12 cellular contexts compared by ENCODE assay signal in genomic region chr12:124352839-124353238, GRCh38. TPM values are rescaled to one million over a fixed set of nuclear protein-coding genes. Genes with fewer than 3 reads are reported as not detected.
DNase-seq lines count a peak whose midpoint lies in the region; ATAC-seq and TF ChIP-seq lines count a peak whose summit lies in the region.
"Had no signal": no experiment of that assay in that cellular context is flagged by ENCODE, and none has a peak within 500 bp of the region (broad histone marks: within the 10 kb centered on the region; RNA-seq: fewer than 3 reads in every experiment).

No MANE protein-coding gene starts in this region.

- no peak overlapping the region for H3K4me3 ChIP-seq in OCI-LY1 (ENCODE audit: low read depth, low read length, poor library complexity, severe bottlenecking)
- no peak overlapping the region for H3K4me3 ChIP-seq in psoas muscle
- H3K4me3 ChIP-seq: ovary had no signal

- peak overlapping the region; percentile 45 for H3K27ac ChIP-seq in OCI-LY1 (ENCODE audit: low read depth, low read length, poor library complexity, severe bottlenecking)
- peak overlapping the region; percentile 16 for H3K27ac ChIP-seq in psoas muscle
- H3K27ac ChIP-seq: ovary had no signal

- TF ChIP-seq CTCF in OCI-LY1 (IDR thresholded peaks at IDR 0.05; ENCODE audit: low read length) (no peak), psoas muscle (IDR thresholded peaks at IDR 0.05) (no peak)

- H3K9me3 ChIP-seq in OCI-LY1 (ENCODE audit: low read length), result no peaks in the 10 kb centered on the region
- H3K9me3 ChIP-seq in psoas muscle, result no peaks in the 10 kb centered on the region
- H3K9me3 ChIP-seq: ovary had no signal

- no peak overlapping the region for H3K4me2 ChIP-seq in OCI-LY1 (ENCODE audit: low read length)

- H3K36me3 ChIP-seq in OCI-LY1 (ENCODE audit: insufficient read depth, low read length) (peaks cover 17% of the 10 kb centered on the region; the same call in 1 of the 2 replicates), psoas muscle (ENCODE audit: insufficient read depth in 1 of 2, low read depth in 1 of 2) (peaks cover 8 to 100% of the 10 kb centered on the region in 2 donors)
- H3K36me3 ChIP-seq: ovary had no signal

- no peaks in the 10 kb centered on the region for H3K79me2 ChIP-seq in OCI-LY1 (ENCODE audit: insufficient read depth, low read length)

- H3K27me3 ChIP-seq in OCI-LY1 (ENCODE audit: insufficient read depth, low read length) (no peaks in the 10 kb centered on the region), psoas muscle (ENCODE audit: insufficient read depth in 3 of 3, low read length in 2 of 3) (no peaks in the 10 kb centered on the region)
- H3K27me3 ChIP-seq: ovary had no signal

- no peak overlapping the region for H3K9ac ChIP-seq in OCI-LY1 (ENCODE audit: low read length)

- H3K4me1 ChIP-seq in OCI-LY1 (ENCODE audit: insufficient read depth, low read length, severe bottlenecking) (peaks cover 12% of the 10 kb centered on the region), psoas muscle (peaks cover 15% of the 10 kb centered on the region)

- no peaks in the 10 kb centered on the region for H3F3A ChIP-seq in OCI-LY1 (ENCODE audit: insufficient read depth, low read length)

- DNase-seq in GF-D8 (lab: John Stamatoyannopoulos, UW) (peak; percentile 63), fibroblast of peridontal ligament (ENCODE audit: extremely low read depth) (peak; percentile 4), psoas muscle (peak in 1 of 2 donors; percentile 78)
- DNase-seq: activated naive CD8-positive, alpha-beta T cell treated with anti-CD3 and anti-CD28 coated beads, Interleukin-2, amount 10 ng/mL, durations not matched to agents 7 days and 5 days; NCI-H446 treated with DMSO at 0.1 percent for 48 hours; stimulated activated CD8-positive, alpha-beta memory T cell treated with anti-CD3 and anti-CD28 coated beads, Interleukin-4, amount 100 ng/mL, for 48 hours had no signal

- no peaks in the 10 kb centered on the region for H4K20me1 ChIP-seq in OCI-LY1 (ENCODE audit: insufficient read depth, low read length)

- intact Hi-C loops in psoas muscle (cut with DNase I), result no loop called here

- 15 to 30% (median 23%) methylated on average over 9 of the region's 9 CpGs for WGBS in psoas muscle, 3 donors

- no peaks in the 10 kb centered on the region for H3K9me2 ChIP-seq in OCI-LY1 (ENCODE audit: low read depth, low read length)

- ATAC-seq in psoas muscle (peak in 3 of 4 donors; percentile 43 to 61 (median 57)), GM18870 (IDR thresholded peaks at IDR 0.05; ENCODE audit: unreplicated experiment) (no peak), HG03354 (IDR thresholded peaks at IDR 0.05; ENCODE audit: poor library complexity, severe bottlenecking, unreplicated experiment) (no peak), HG02973 (IDR thresholded peaks at IDR 0.05; ENCODE audit: unreplicated experiment) (no peak)
- no peak for ATAC-seq in activated CD4-positive, CD25-positive, alpha-beta regulatory T cell treated with anti-CD3 and anti-CD28 coated beads, Interleukin-2, amount 50 U/mL, for 24 hours

- H2AFZ ChIP-seq in OCI-LY1 (ENCODE audit: low read length), result no peak overlapping the region

RNA-seq across cellular contexts. Expression of gene RFLNA, which starts 57.9 kb away (rescaled TPM):
- total RNA-seq in psoas muscle, result 1 to 10 TPM in 3 of 4 donors, under 1 TPM in 1; 0.50 to 7.8 (median 1.8) TPM
- under 1 TPM; 0.38 to 0.70 (median 0.47) TPM for polyA plus RNA-seq in psoas muscle
- total RNA-seq: activated naive CD8-positive, alpha-beta T cell treated with anti-CD3 and anti-CD28 coated beads, Interleukin-2, amount 10 ng/mL, durations not matched to agents 7 days and 5 days had no signal

Comparison
In these comparisons a context has a peak if more than half of its experiments do, and no peak if none do; other contexts are left out.
1. ATAC-seq: peak in psoas muscle (3 of 4); none in GM18870 (single experiment), activated CD4-positive, CD25-positive, alpha-beta regulatory T cell treated with anti-CD3 and anti-CD28 coated beads, Interleukin-2, amount 50 U/mL, for 24 hours (0 of 2), HG03354 (single experiment) and HG02973 (single experiment).